ENCODE assay signal across 24 cellular contexts in the genomic region with DNA sequence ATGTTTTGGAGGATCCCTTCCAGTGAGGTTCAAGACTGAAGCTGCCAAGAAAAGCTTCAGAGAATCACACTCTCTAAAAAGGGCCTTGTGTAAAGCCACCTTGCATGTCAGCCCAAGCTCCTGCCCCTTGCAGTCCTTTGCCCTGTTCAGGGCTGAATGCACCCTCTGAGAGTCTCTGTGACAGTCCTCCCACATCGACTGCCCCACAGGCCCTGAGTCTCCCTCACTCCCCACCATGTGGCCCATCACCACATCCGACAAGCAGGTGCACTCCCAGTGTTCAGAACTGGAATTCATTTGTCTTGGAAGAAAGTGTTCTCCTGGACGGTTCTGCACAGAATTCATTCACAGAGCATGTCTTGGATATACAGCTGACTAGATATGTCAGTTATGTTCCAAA. TPM values are rescaled to one million over a fixed set of nuclear protein-coding genes. Genes with fewer than 3 reads are reported as not detected.
DNase-seq lines count a peak whose midpoint lies in the region; ATAC-seq, FAIRE-seq and TF ChIP-seq lines count a peak whose summit lies in the region.
"Had no signal": no experiment of that assay in that cellular context is flagged by ENCODE, and none has a peak within 500 bp of the region (broad histone marks: within the 10 kb centered on the region; RNA-seq: fewer than 3 reads in every experiment).

No MANE protein-coding gene starts in this region.

- H2AK5ac ChIP-seq in H1 (ENCODE audit: low read depth, low read length) (peak overlapping the region; percentile 93; the same call in 1 of the 2 replicates), trophoblast cell (ENCODE audit: low read length) (no peak overlapping the region)

- H3K4ac ChIP-seq in H1 (replicated peaks; ENCODE audit: insufficient read length, low read depth, low read length), result no peak overlapping the region
- H3K4ac ChIP-seq in trophoblast cell (ENCODE audit: low read depth, low read length), result no peak overlapping the region

- H3K18ac ChIP-seq in H1 (ENCODE audit: extremely low read depth, low read length) (peak overlapping the region; percentile 19; the same call in 1 of the 2 replicates), trophoblast cell (ENCODE audit: low read length) (no peak overlapping the region)

- TF ChIP-seq RAD21 in H1 (IDR thresholded peaks at IDR 0.05 in 1 of 2, conservative IDR thresholded peaks at IDR 0.05 in 1 of 2; ENCODE audit: low read depth in 2 of 2, low read length in 2 of 2), result no peak

- H3K27me3 ChIP-seq in DOHH2 (ENCODE audit: control insufficient read depth, low read length) (no peaks in the 10 kb centered on the region), H1 (replicated peaks in 1 of 4; ENCODE audit: control insufficient read depth in 3 of 4, extremely low read depth in 1 of 4, insufficient read depth in 3 of 4, low read length in 3 of 4) (no peaks in the 10 kb centered on the region), trophoblast cell (ENCODE audit: insufficient read depth, low read length) (no peaks in the 10 kb centered on the region)
- H3K27me3 ChIP-seq: suprapubic skin had no signal

- H3F3A ChIP-seq in DOHH2 (ENCODE audit: control insufficient read depth, insufficient read depth), result peaks cover 12% of the 10 kb centered on the region; the same call in 1 of the 2 replicates

- peaks cover 48% of the 10 kb centered on the region for H3K4me1 Mint-ChIP-seq in nephron
- H3K4me1 Mint-ChIP-seq: activated CD4-positive, alpha-beta T cell treated with anti-CD3 and anti-CD28 coated beads, Interleukin-2, amount 10 ng/mL, durations not matched to agents 24 days and 14 days; stimulated activated effector memory CD8-positive, alpha-beta T cell treated with anti-CD3 and anti-CD28 coated beads, Interleukin-12 subunit alpha, Interleukin-12 subunit beta, amount 100 ng/mL, for 72 hours had no signal

- peak overlapping the region; percentile 5; the same call in 1 of the 2 replicates for H3K4me2 ChIP-seq in DOHH2 (ENCODE audit: low read length)
- H3K4me2 ChIP-seq in H1 (ENCODE audit: insufficient read depth in 1 of 2, low read depth in 2 of 2, low read length in 2 of 2), result no peak overlapping the region; a peak in 1 of 4 replicates
- no peak overlapping the region for H3K4me2 ChIP-seq in trophoblast cell (ENCODE audit: low read length)

- H3K9me3 Mint-ChIP-seq in nephron, result no peaks in the 10 kb centered on the region
- H3K9me3 Mint-ChIP-seq: activated CD4-positive, alpha-beta T cell treated with anti-CD3 and anti-CD28 coated beads, Interleukin-2, amount 10 ng/mL, durations not matched to agents 24 days and 14 days; dendritic cell treated with granulocyte-macrophage colony-stimulating factor and Interleukin-4, amounts not matched to agents 40 ng/mL and 50 ng/mL, for 4 days; natural killer cell; stimulated activated effector memory CD8-positive, alpha-beta T cell treated with anti-CD3 and anti-CD28 coated beads, Interleukin-12 subunit alpha, Interleukin-12 subunit beta, amount 100 ng/mL, for 72 hours had no signal

- H2BK120ac ChIP-seq in H1 (replicated peaks; ENCODE audit: low read depth, low read length) (no peak overlapping the region), trophoblast cell (ENCODE audit: insufficient read depth, low read length, poor library complexity) (no peak overlapping the region)

- POLR2A ChIA-PET in H1 (lab: Charles Lee; ENCODE audit: partially characterized antibody), result interaction anchor here (0.9 to 2.0 kb wide), 3 partner anchors 8 to 37 kb away, joined by 3 to 9 read pairs (median 3); no protein-coding TSS in a partner anchor

- no peak for TF ChIP-seq EP300 in H1 (IDR thresholded peaks at IDR 0.05; ENCODE audit: borderline replicate concordance in 1 of 2, low read depth in 2 of 2, low read length in 2 of 2)

- H3K79me1 ChIP-seq in H1 (ENCODE audit: low read depth, low read length) (peaks cover 10% of the 10 kb centered on the region), trophoblast cell (ENCODE audit: low read length) (peaks cover under 1% of the 10 kb centered on the region)

- no peaks in the 10 kb centered on the region for H3K9me2 ChIP-seq in DOHH2 (replicated peaks; ENCODE audit: control insufficient read depth, low read length)

- H2BK5ac ChIP-seq in H1 (ENCODE audit: low read depth, low read length) (peak overlapping the region; percentile 21; the same call in 1 of the 2 replicates), trophoblast cell (ENCODE audit: low read depth, low read length, poor library complexity) (no peak overlapping the region)

- H3K27me3 Mint-ChIP-seq in nephron (ENCODE audit: low read depth), result no peaks in the 10 kb centered on the region
- H3K27me3 Mint-ChIP-seq: dendritic cell treated with granulocyte-macrophage colony-stimulating factor and Interleukin-4, amounts not matched to agents 40 ng/mL and 50 ng/mL, for 4 days had no signal

- H3K79me2 ChIP-seq in DOHH2 (ENCODE audit: control insufficient read depth, low read length) (peaks cover 100% of the 10 kb centered on the region), H1 (ENCODE audit: control insufficient read depth in 1 of 2, insufficient read depth in 2 of 2, low read length in 2 of 2) (peaks cover 10 to 98% of the 10 kb centered on the region in 2 experiments; a peak in 3 of 4 replicates), trophoblast cell (ENCODE audit: control insufficient read depth, insufficient read depth, low read length, poor library complexity) (no peaks in the 10 kb centered on the region)

- H4K91ac ChIP-seq in H1 (replicated peaks; ENCODE audit: insufficient read length, low read length), result no peak overlapping the region
- H4K91ac ChIP-seq in trophoblast cell (ENCODE audit: low read depth, low read length), result no peak overlapping the region

- H3K36me3 Mint-ChIP-seq in nephron (ENCODE audit: low read depth), result peaks cover 25% of the 10 kb centered on the region
- H3K36me3 Mint-ChIP-seq: activated naive CD8-positive, alpha-beta T cell; natural killer cell; stimulated activated effector memory CD8-positive, alpha-beta T cell treated with anti-CD3 and anti-CD28 coated beads, Interleukin-12 subunit alpha, Interleukin-12 subunit beta, amount 100 ng/mL, for 72 hours had no signal

- H4K8ac ChIP-seq in H1 (ENCODE audit: extremely low read depth, insufficient read depth, low read length) (no peak overlapping the region), trophoblast cell (ENCODE audit: low read depth, low read length) (no peak overlapping the region)

- no peak overlapping the region for H3K27ac ChIP-seq in DOHH2 (ENCODE audit: low read depth, low read length)
- no peak overlapping the region for H3K27ac ChIP-seq in H1 (ENCODE audit: low read depth, low read length)
- no peak overlapping the region for H3K27ac ChIP-seq in trophoblast cell (ENCODE audit: low read depth, low read length)
- H3K27ac ChIP-seq: C4-2B, suprapubic skin, WERI-Rb-1 had no signal

- CTCF ChIA-PET in H1 (lab: Charles Lee; ENCODE audit: partially characterized antibody), result interaction anchor here (0.6 to 2.8 kb wide), 9 partner anchors 8 to 121 kb away, joined by 3 to 10 read pairs (median 4); no protein-coding TSS in a partner anchor

- no peaks in the 10 kb centered on the region for H3K9me3 ChIP-seq in DOHH2 (ENCODE audit: control insufficient read depth, insufficient read depth, low read length)
- H3K9me3 ChIP-seq in H1 (ENCODE audit: insufficient read depth in 2 of 2, low read depth in 1 of 2, low read length in 1 of 2), result no peaks in the 10 kb centered on the region
- H3K9me3 ChIP-seq in trophoblast cell (ENCODE audit: insufficient read depth, low read depth, low read length), result no peaks in the 10 kb centered on the region
- H3K9me3 ChIP-seq: suprapubic skin had no signal

- H2BK12ac ChIP-seq in H1 (ENCODE audit: low read depth, low read length) (peak overlapping the region; percentile 53; the same call in 1 of the 2 replicates), trophoblast cell (ENCODE audit: low read length) (no peak overlapping the region)

- no peak overlapping the region for H3K4me3 Mint-ChIP-seq in nephron
- H3K4me3 Mint-ChIP-seq: activated CD4-positive, alpha-beta T cell treated with anti-CD3 and anti-CD28 coated beads, Interleukin-2, amount 10 ng/mL, durations not matched to agents 24 days and 14 days; activated naive CD8-positive, alpha-beta T cell; dendritic cell treated with granulocyte-macrophage colony-stimulating factor and Interleukin-4, amounts not matched to agents 40 ng/mL and 50 ng/mL, for 4 days; natural killer cell; stimulated activated effector memory CD8-positive, alpha-beta T cell treated with anti-CD3 and anti-CD28 coated beads, Interleukin-12 subunit alpha, Interleukin-12 subunit beta, amount 100 ng/mL, for 72 hours had no signal

- no peak overlapping the region for H3K9ac ChIP-seq in H1 (replicated peaks in 1 of 4; ENCODE audit: extremely low read depth in 1 of 4, low read depth in 3 of 4, low read length in 3 of 4)
- no peak overlapping the region for H3K9ac ChIP-seq in trophoblast cell (ENCODE audit: low read length)

- H3K56ac ChIP-seq in H1 (replicated peaks; ENCODE audit: insufficient read length, low read depth, low read length), result no peak overlapping the region

- H3K27ac Mint-ChIP-seq in nephron, result peak overlapping the region in 2 of 3 experiments; percentile 11 to 25
- H3K27ac Mint-ChIP-seq: activated CD4-positive, alpha-beta T cell treated with anti-CD3 and anti-CD28 coated beads, Interleukin-2, amount 10 ng/mL, durations not matched to agents 24 days and 14 days; activated naive CD8-positive, alpha-beta T cell; natural killer cell; stimulated activated effector memory CD8-positive, alpha-beta T cell treated with anti-CD3 and anti-CD28 coated beads, Interleukin-12 subunit alpha, Interleukin-12 subunit beta, amount 100 ng/mL, for 72 hours had no signal

- peak in 1 of 2 experiments; percentile 44 for DNase-seq in H1 (ENCODE audit: low read depth in 1 of 2, low spot score in 2 of 2)
- DNase-seq in NK-92 treated with Interleukin-12 subunit alpha and Interleukin-12 subunit beta, amount 100 ng/mL, for 24 hours (lab: John Stamatoyannopoulos, UW), result no peak
- DNase-seq in NCI-H2081 (lab: John Stamatoyannopoulos, UW), result no peak
- DNase-seq in trophoblast cell, result no peak
- DNase-seq: activated CD4-positive, alpha-beta T cell treated with anti-CD3 and anti-CD28 coated beads, Interleukin-2, amount 10 ng/mL, durations not matched to agents 24 days and 14 days; activated effector memory CD4-positive, alpha-beta T cell treated with Interleukin-2 at 50 U/mL for 16 hours; anterior cingulate cortex; DMS79 treated with DMSO at 0.1 percent for 48 hours; GOT3; natural killer cell; WERI-Rb-1 had no signal

- H3K23ac ChIP-seq in H1 (ENCODE audit: insufficient read length) (no peak overlapping the region), trophoblast cell (ENCODE audit: low read length) (no peak overlapping the region)

- peaks cover 99% of the 10 kb centered on the region for H3K36me3 ChIP-seq in DOHH2 (ENCODE audit: control insufficient read depth, low read length)
- peaks cover 0 to 24% (median 2%) of the 10 kb centered on the region in 4 experiments; a peak in 5 of 8 replicates for H3K36me3 ChIP-seq in H1 (ENCODE audit: control insufficient read depth in 2 of 4, insufficient read depth in 4 of 4, low read length in 3 of 4)
- H3K36me3 ChIP-seq in trophoblast cell (ENCODE audit: control insufficient read depth in 1 of 2, insufficient read depth in 2 of 2, low read length in 2 of 2), result peaks cover 5 to 8% of the 10 kb centered on the region in 2 experiments
- H3K36me3 ChIP-seq: suprapubic skin had no signal

- no peak overlapping the region for H4K5ac ChIP-seq in H1 (ENCODE audit: insufficient read length, low read depth, low read length)

- H4K20me1 ChIP-seq in DOHH2 (ENCODE audit: control insufficient read depth, insufficient read depth, low read depth, low read length) (peaks cover 82% of the 10 kb centered on the region), H1 (replicated peaks in 1 of 2; ENCODE audit: control insufficient read depth in 1 of 2, insufficient read depth in 2 of 2, low read length in 2 of 2) (peaks cover 5 to 18% of the 10 kb centered on the region in 2 experiments)

- no peak overlapping the region for H2AFZ ChIP-seq in H1 (ENCODE audit: low read length)
- H2AFZ ChIP-seq in trophoblast cell (ENCODE audit: insufficient read depth, low read length, poor library complexity), result no peak overlapping the region

- peak; percentile 40 for ATAC-seq in HG03432 (IDR thresholded peaks at IDR 0.05; ENCODE audit: unreplicated experiment)
- no peak for ATAC-seq in HG03175 (IDR thresholded peaks at IDR 0.05; ENCODE audit: unreplicated experiment)
- ATAC-seq: esophagus mucosa; natural killer cell; stimulated activated effector memory CD8-positive, alpha-beta T cell treated with anti-CD3 and anti-CD28 coated beads, Interleukin-12 subunit alpha, Interleukin-12 subunit beta, amount 100 ng/mL, for 72 hours had no signal

- H3K14ac ChIP-seq in H1 (ENCODE audit: insufficient read length), result no peak overlapping the region
- H3K14ac ChIP-seq in trophoblast cell (ENCODE audit: low read length), result no peak overlapping the region

- no peak overlapping the region for H3K4me3 ChIP-seq in DOHH2 (ENCODE audit: low read length)
- no peak overlapping the region for H3K4me3 ChIP-seq in H1 (ENCODE audit: extremely low read depth in 1 of 4, insufficient read depth in 2 of 4, low read depth in 3 of 4, low read length in 4 of 4)
- no peak overlapping the region for H3K4me3 ChIP-seq in trophoblast cell (ENCODE audit: low read depth, low read length)
- H3K4me3 ChIP-seq: suprapubic skin had no signal

- TF ChIP-seq CTCF in DOHH2 (IDR thresholded peaks at IDR 0.05; ENCODE audit: low read depth, low read length, poor library complexity, severe bottlenecking), result no peak
- no peak for TF ChIP-seq CTCF in H1 (IDR thresholded peaks at IDR 0.05; ENCODE audit: control extremely low read depth in 1 of 3, insufficient read depth in 1 of 3, low read depth in 1 of 3, low read length in 3 of 3)
- TF ChIP-seq CTCF in nephron (IDR thresholded peaks at IDR 0.05; ENCODE audit: unreplicated experiment in 3 of 3), result no peak

- WGBS in H1 (ENCODE audit: extremely low coverage in 1 of 2, insufficient coverage in 1 of 2, insufficient read length in 1 of 2, insufficient replicate concordance in 2 of 2, low coverage in 1 of 2, low lambda C conversion rate in 2 of 2, missing lambda C conversion rate in 1 of 2), 2 experiments, result 81% methylated on average over 3 of the region's 3 CpGs; no CpG with 5 or more reads in 1 of the 2 experiments
- whole genome bisulfite sequencing in trophoblast cell (ENCODE audit: extremely low coverage, insufficient coverage, insufficient read length), result no CpG with 5 or more reads among the region's 3 CpGs

- no peak for TF ChIP-seq POLR2A in H1 (IDR thresholded peaks at IDR 0.05; ENCODE audit: control extremely low read depth in 1 of 2, low read depth in 2 of 2, low read length in 2 of 2)

- no peak for FAIRE-seq in H1 (lab: Jason Lieb, UNC)
- FAIRE-seq: GM19239, islet of Langerhans, RCC 7860 had no signal

- peaks cover 98% of the 10 kb centered on the region for H3K4me1 ChIP-seq in DOHH2 (ENCODE audit: control insufficient read depth, low read length)
- peaks cover 5 to 46% (median 27%) of the 10 kb centered on the region in 4 experiments for H3K4me1 ChIP-seq in H1 (replicated peaks in 1 of 4; ENCODE audit: control insufficient read depth in 3 of 4, insufficient read depth in 4 of 4, low read length in 3 of 4)
- H3K4me1 ChIP-seq in trophoblast cell (ENCODE audit: control insufficient read depth in 1 of 2, insufficient read depth in 2 of 2, low read length in 2 of 2), result peaks cover under 1% of the 10 kb centered on the region in 2 experiments

- peaks cover 4% of the 10 kb centered on the region; the same call in 1 of the 2 replicates for H3K23me2 ChIP-seq in H1 (ENCODE audit: low read depth, low read length)

- H2BK20ac ChIP-seq in H1 (ENCODE audit: low read length), result no peak overlapping the region

- H4K12ac ChIP-seq in trophoblast cell (ENCODE audit: low read depth, low read length), result no peak overlapping the region

- peak overlapping the region; percentile 14; the same call in 1 of the 2 replicates for H2BK15ac ChIP-seq in H1 (ENCODE audit: low read length)

RNA-seq across cellular contexts. Expression of a gene that starts 31.0 kb away (rescaled TPM):
- total RNA-seq in H1 (2021; fragmentation: NEBNext Ultra II Directional; extraction: Animal tissue kit (Norgen Biotek cat#: 25700)), result 59.3 and 61.3 TPM in 2 replicates
- polyA plus RNA-seq in H1 (2011; rRNA removed), result 11.9 and 12.2 TPM in 2 replicates
- 12.9 TPM for polyA plus RNA-seq in H1 (2011; cell fraction: cytosol; rRNA removed)
- 22.4 TPM for polyA plus RNA-seq in H1 (2011; cell fraction: nucleus; rRNA removed)
- 23.1 to 35.1 TPM (median 27.2 TPM) in 4 replicates for polyA plus RNA-seq in H1 (2012, experiment 1 of 2)
- polyA plus RNA-seq in H1 (2012, experiment 2 of 2), result 25.7 TPM
- 28.0 TPM for polyA plus RNA-seq in H1 (2013, experiment 1 of 2)
- 29.7 TPM for polyA plus RNA-seq in H1 (2013, experiment 2 of 2)
- polyA minus RNA-seq in H1 (2011; rRNA and poly(A)+ RNA removed), result 38.6 and 49.0 TPM in 2 replicates
- 30.3 TPM for polyA minus RNA-seq in H1 (2011; cell fraction: cytosol; rRNA and poly(A)+ RNA removed)
- polyA minus RNA-seq in H1 (2011; cell fraction: nucleus; rRNA and poly(A)+ RNA removed), result 83.2 TPM
- 15.6 and 17.9 TPM in 2 replicates for polyA plus RNA-seq in trophoblast cell (2013)
- total RNA-seq: activated CD4-positive, alpha-beta T cell treated with anti-CD3 and anti-CD28 coated beads, Interleukin-2, amount 10 ng/mL, durations not matched to agents 24 days and 14 days had no signal
